ENCODE assay signal across 8 cellular contexts in genomic region chr3:9951598-9951961, GRCh38. TPM values are rescaled to one million over a fixed set of nuclear protein-coding genes. Genes with fewer than 3 reads are reported as not detected.
A peak's percentile ranks its signal among the peaks of the same experiment; 100 is the strongest.
DNase-seq lines count a peak whose midpoint lies in the region; ATAC-seq and TF ChIP-seq lines count a peak whose summit lies in the region.

No MANE protein-coding gene starts in this region.

- no peak for TF ChIP-seq POLR2A in breast epithelium (IDR thresholded peaks at IDR 0.05)

- H3K36me3 Mint-ChIP-seq in CD8-positive, alpha-beta memory T cell: peaks cover 0 to 3% (median 0%) of the 10 kb centered on the region in 3 donors
- no peaks in the 10 kb centered on the region for H3K36me3 Mint-ChIP-seq in naive thymus-derived CD4-positive, alpha-beta T cell

- TF ChIP-seq CTCF in breast epithelium (IDR thresholded peaks at IDR 0.05): no peak

- H3K4me1 Mint-ChIP-seq in CD8-positive, alpha-beta memory T cell: peaks cover 9 to 21% (median 11%) of the 10 kb centered on the region in 3 donors
- peaks cover 10 to 24% (median 16%) of the 10 kb centered on the region in 7 donors for H3K4me1 Mint-ChIP-seq in naive thymus-derived CD4-positive, alpha-beta T cell

- intact Hi-C loops in breast epithelium (cut with DNase I; ENCODE audit: low total_unique reads): no loop called here
- intact Hi-C loops in naive thymus-derived CD4-positive, alpha-beta T cell (cut with micrococcal nuclease): loop anchor here (2.0 to 5.0 kb wide), 2 partner anchors 35 to 36 kb away; partner anchors contain the start of gene EMC3 (in 2 of the 2)

- no peaks in the 10 kb centered on the region for H3K36me3 ChIP-seq in CD8-positive, alpha-beta memory T cell (ENCODE audit: insufficient read depth, low read length)
- H3K36me3 ChIP-seq in breast epithelium: no peaks in the 10 kb centered on the region
- peaks cover 0 to 11% (median 0%) of the 10 kb centered on the region in 3 experiments for H3K36me3 ChIP-seq in naive thymus-derived CD4-positive, alpha-beta T cell (ENCODE audit: control insufficient read depth in 2 of 3, insufficient read depth in 3 of 3, low read length in 3 of 3)

- peak; percentile 18 for ATAC-seq in HG02759 (IDR thresholded peaks at IDR 0.05; ENCODE audit: unreplicated experiment)
- peak; percentile 10 for ATAC-seq in naive thymus-derived CD4-positive, alpha-beta T cell
- no peak for ATAC-seq in HG03378 (IDR thresholded peaks at IDR 0.05; ENCODE audit: unreplicated experiment)

- peak overlapping the region; percentile 81 to 94 (median 86) for H3K4me3 Mint-ChIP-seq in CD8-positive, alpha-beta memory T cell
- H3K4me3 Mint-ChIP-seq in naive thymus-derived CD4-positive, alpha-beta T cell: peak overlapping the region; percentile 83 to 91 (median 86)

- H3K27ac Mint-ChIP-seq in CD8-positive, alpha-beta memory T cell: peak overlapping the region in 5 of 8 donors; percentile 61 to 92 (median 83)
- peak overlapping the region in 7 of 9 donors; percentile 36 to 70 (median 62) for H3K27ac Mint-ChIP-seq in naive thymus-derived CD4-positive, alpha-beta T cell

- H3K27me3 Mint-ChIP-seq in CD8-positive, alpha-beta memory T cell: no peaks in the 10 kb centered on the region
- H3K27me3 Mint-ChIP-seq in naive thymus-derived CD4-positive, alpha-beta T cell: no peaks in the 10 kb centered on the region

- no peaks in the 10 kb centered on the region for H3K9me3 Mint-ChIP-seq in CD8-positive, alpha-beta memory T cell
- no peaks in the 10 kb centered on the region for H3K9me3 Mint-ChIP-seq in naive thymus-derived CD4-positive, alpha-beta T cell

- CTCF ChIA-PET in CD8-positive, alpha-beta memory T cell (lab: Charles Lee): interaction anchor here (1.1 to 4.0 kb wide), 3 partner anchors 13 to 35 kb away, joined by 3 to 32 read pairs (median 4); partner anchors contain the start of genes CRELD1 and EMC3
- CTCF ChIA-PET in naive thymus-derived CD4-positive, alpha-beta T cell (lab: Charles Lee): interaction anchor here (1.7 kb wide), 1 partner anchor 19 kb away, joined by 7 read pairs; the partner anchor contains the start of gene CRELD1

- H3K4me1 ChIP-seq in CD8-positive, alpha-beta memory T cell (ENCODE audit: insufficient read depth, low read length): peaks cover 11% of the 10 kb centered on the region
- peaks cover 0 to 6% of the 10 kb centered on the region in 2 donors for H3K4me1 ChIP-seq in breast epithelium
- H3K4me1 ChIP-seq in naive thymus-derived CD4-positive, alpha-beta T cell (ENCODE audit: control insufficient read depth in 2 of 2, insufficient read depth in 2 of 2, low read length in 2 of 2): peaks cover 11 to 15% of the 10 kb centered on the region in 2 donors

- H3K9me3 ChIP-seq in CD8-positive, alpha-beta memory T cell (ENCODE audit: low read length): no peaks in the 10 kb centered on the region
- H3K9me3 ChIP-seq in breast epithelium: no peaks in the 10 kb centered on the region
- no peaks in the 10 kb centered on the region for H3K9me3 ChIP-seq in naive thymus-derived CD4-positive, alpha-beta T cell (ENCODE audit: control insufficient read depth in 2 of 3, low read length in 3 of 3)

- POLR2A ChIA-PET in CD8-positive, alpha-beta memory T cell (lab: Charles Lee): interaction anchor here (2.9 kb wide), 1 partner anchor 19 kb away, joined by 22 read pairs; the partner anchor contains the start of gene CRELD1
- POLR2A ChIA-PET in naive thymus-derived CD4-positive, alpha-beta T cell (lab: Charles Lee): interaction anchor here (1.6 to 5.2 kb wide), 4 partner anchors 17 to 369 kb away, joined by 5 to 43 read pairs (median 6); partner anchors contain the start of genes CRELD1 and SEC13

- DNase-seq in CD8-positive, alpha-beta memory T cell: no peak
- DNase-seq in breast epithelium (ENCODE audit: low spot score in 2 of 2): no peak
- DNase-seq in naive thymus-derived CD4-positive, alpha-beta T cell: no peak
- no peak for DNase-seq in DMS153 treated with DMSO at 0.1 percent for 48 hours (lab: John Stamatoyannopoulos, UW; ENCODE audit: unreplicated experiment)
- DNase-seq in ecto neural progenitor cell (ENCODE audit: low spot score): no peak
- no peak for DNase-seq in NCI-H187 (lab: John Stamatoyannopoulos, UW)

- H3K27ac ChIP-seq in CD8-positive, alpha-beta memory T cell (ENCODE audit: low read depth, low read length): no peak overlapping the region
- H3K27ac ChIP-seq in breast epithelium: no peak overlapping the region
- peak overlapping the region; percentile 60 for H3K27ac ChIP-seq in naive thymus-derived CD4-positive, alpha-beta T cell (ENCODE audit: low read depth, low read length)

- no peaks in the 10 kb centered on the region for H3K27me3 ChIP-seq in CD8-positive, alpha-beta memory T cell (ENCODE audit: insufficient read depth, low read length, poor library complexity, severe bottlenecking)
- no peaks in the 10 kb centered on the region for H3K27me3 ChIP-seq in breast epithelium
- no peaks in the 10 kb centered on the region for H3K27me3 ChIP-seq in naive thymus-derived CD4-positive, alpha-beta T cell (ENCODE audit: control insufficient read depth in 2 of 2, insufficient read depth in 2 of 2, low read length in 2 of 2)

- H3K4me3 ChIP-seq in CD8-positive, alpha-beta memory T cell (ENCODE audit: low read length): peak overlapping the region; percentile 69
- H3K4me3 ChIP-seq in breast epithelium: peak overlapping the region; percentile 47 to 72 (median 62)
- H3K4me3 ChIP-seq in naive thymus-derived CD4-positive, alpha-beta T cell (ENCODE audit: low read length): peak overlapping the region; percentile 51

RNA-seq across cellular contexts. Expression of gene PRRT3, which starts 0.6 kb away (rescaled TPM):
- total RNA-seq in CD8-positive, alpha-beta memory T cell: 10 to 100 TPM; 12.1 to 12.3 TPM
- polyA plus RNA-seq in CD8-positive, alpha-beta memory T cell: 5.4 TPM
- 1 to 10 TPM in 2 of 3 donors, under 1 TPM in 1; 0.64 to 2.8 (median 2.0) TPM for total RNA-seq in breast epithelium
- total RNA-seq in naive thymus-derived CD4-positive, alpha-beta T cell: 10 to 100 TPM in 2 of 5 experiments, 1 to 10 TPM in 3; 5.1 to 10.8 (median 8.8) TPM
- 1 to 10 TPM; 5.4 to 6.4 TPM for polyA plus RNA-seq in naive thymus-derived CD4-positive, alpha-beta T cell

RNA-seq across cellular contexts. Expression of gene CRELD1, which starts 17.9 kb away (rescaled TPM):
- 10 to 100 TPM; 14.0 to 16.0 TPM for total RNA-seq in CD8-positive, alpha-beta memory T cell
- polyA plus RNA-seq in CD8-positive, alpha-beta memory T cell: 24.5 TPM
- total RNA-seq in breast epithelium: 10 to 100 TPM; 33.6 to 52.4 (median 44.6) TPM
- 10 to 100 TPM; 21.0 to 64.9 (median 29.6) TPM for total RNA-seq in naive thymus-derived CD4-positive, alpha-beta T cell
- 10 to 100 TPM; 30.1 to 31.0 TPM for polyA plus RNA-seq in naive thymus-derived CD4-positive, alpha-beta T cell

RNA-seq across cellular contexts. Expression of gene IL17RC, which starts 34.7 kb away (rescaled TPM):
- under 1 TPM; 0.20 to 0.31 TPM for total RNA-seq in CD8-positive, alpha-beta memory T cell
- 11.0 TPM for polyA plus RNA-seq in CD8-positive, alpha-beta memory T cell
- 100 to 1,000 TPM in 1 of 3 donors, 10 to 100 TPM in 2; 59.6 to 119 (median 90.6) TPM for total RNA-seq in breast epithelium
- total RNA-seq in naive thymus-derived CD4-positive, alpha-beta T cell: 1 to 10 TPM in 3 of 5 experiments, under 1 TPM in 2; 0.70 to 3.2 (median 1.4) TPM
- 10 to 100 TPM in 1 of 2 donors, 1 to 10 TPM in 1; 8.3 to 11.9 TPM for polyA plus RNA-seq in naive thymus-derived CD4-positive, alpha-beta T cell

RNA-seq across cellular contexts. Expression of gene EMC3, which starts 35.1 kb away (rescaled TPM):
- 10 to 100 TPM; 56.3 to 56.8 TPM for total RNA-seq in CD8-positive, alpha-beta memory T cell
- 90.9 TPM for polyA plus RNA-seq in CD8-positive, alpha-beta memory T cell
- total RNA-seq in breast epithelium: 10 to 100 TPM; 38.3 to 88.5 (median 42.9) TPM
- total RNA-seq in naive thymus-derived CD4-positive, alpha-beta T cell: 10 to 100 TPM; 33.2 to 55.6 (median 38.9) TPM
- 10 to 100 TPM; 38.3 to 55.0 TPM for polyA plus RNA-seq in naive thymus-derived CD4-positive, alpha-beta T cell

RNA-seq across cellular contexts. Expression of gene IL17RE, which starts 48.9 kb away (rescaled TPM):
- 1 to 10 TPM in 1 of 2 experiments, under 1 TPM in 1; 0.47 to 1.2 TPM for total RNA-seq in CD8-positive, alpha-beta memory T cell
- polyA plus RNA-seq in CD8-positive, alpha-beta memory T cell: 1.2 TPM
- total RNA-seq in breast epithelium: 10 to 100 TPM; 11.5 to 22.0 (median 11.7) TPM
- 1 to 10 TPM in 2 of 5 experiments, under 1 TPM in 3; 0.19 to 2.2 (median 0.38) TPM for total RNA-seq in naive thymus-derived CD4-positive, alpha-beta T cell
- not detected for polyA plus RNA-seq in naive thymus-derived CD4-positive, alpha-beta T cell

Comparison
In these comparisons a context has a peak if more than half of its experiments do, and no peak if none do; other contexts are left out.
1. RNA of gene IL17RC, which starts 34.7 kb away (total RNA-seq): 59.6 to 119 TPM in breast epithelium; 0.70 to 3.2 TPM in naive thymus-derived CD4-positive, alpha-beta T cell and 0.20 to 0.31 TPM in CD8-positive, alpha-beta memory T cell; every median in the first group is over 10 times any median in the second.
2. Peak in every context shown above with its lines, with median percentiles within 50 percentile points of each other: H3K4me3 ChIP-seq.